8 cellular contexts compared by ENCODE assay signal in genomic region chr19:12611361-12611699, GRCh38. TPM values are rescaled to one million over a fixed set of nuclear protein-coding genes. Genes with fewer than 3 reads are reported as not detected.
DNase-seq lines count a peak whose midpoint lies in the region; ATAC-seq and TF ChIP-seq lines count a peak whose summit lies in the region.

No MANE protein-coding gene starts in this region.

- H3K79me2 ChIP-seq in fibroblast of lung (ENCODE audit: control insufficient read depth, insufficient read depth, low read length), result peaks cover 45% of the 10 kb centered on the region

- H3K27me3 ChIP-seq in fibroblast of lung (ENCODE audit: control insufficient read depth, insufficient read depth, low read length) (no peaks in the 10 kb centered on the region), muscle layer of colon (ENCODE audit: control insufficient read depth in 1 of 2, insufficient read depth in 2 of 2, low read length in 2 of 2) (no peaks in the 10 kb centered on the region), aorta (ENCODE audit: control insufficient read depth in 1 of 2, insufficient read depth in 2 of 2, low read length in 1 of 2) (no peaks in the 10 kb centered on the region)

- H4K20me1 ChIP-seq in fibroblast of lung (ENCODE audit: control insufficient read depth, extremely low read depth, insufficient read depth, low read length), result no peaks in the 10 kb centered on the region

- TF ChIP-seq CTCF in NB4 (IDR thresholded peaks at IDR 0.05; ENCODE audit: low read depth, low read length) (no peak), VCaP (conservative IDR thresholded peaks at IDR 0.05) (no peak), fibroblast of lung (conservative IDR thresholded peaks at IDR 0.05 in 1 of 2, IDR thresholded peaks at IDR 0.05 in 1 of 2; ENCODE audit: low read depth in 1 of 2, low read length in 2 of 2) (no peak)

- H3K9me3 ChIP-seq in fibroblast of lung (ENCODE audit: control insufficient read depth, insufficient read depth, low read depth, low read length) (no peaks in the 10 kb centered on the region), muscle layer of colon (ENCODE audit: low read length) (no peaks in the 10 kb centered on the region), aorta (ENCODE audit: control insufficient read depth, low read length) (no peaks in the 10 kb centered on the region)

- H3K9ac ChIP-seq in fibroblast of lung (ENCODE audit: insufficient read depth, low read length) (peak overlapping the region; percentile 95), muscle layer of colon (ENCODE audit: low read length) (peak overlapping the region; percentile 92)

- ATAC-seq in aorta (ENCODE audit: low FRiP score) (peak; percentile 91), GM18867 (IDR thresholded peaks at IDR 0.05; ENCODE audit: unreplicated experiment) (no peak), GM21390 (IDR thresholded peaks at IDR 0.05; ENCODE audit: unreplicated experiment) (no peak)

- H3K4me1 ChIP-seq in fibroblast of lung (ENCODE audit: control insufficient read depth, extremely low read depth, insufficient read depth, low read length), result no peaks in the 10 kb centered on the region
- peaks cover 18% of the 10 kb centered on the region for H3K4me1 ChIP-seq in muscle layer of colon (ENCODE audit: insufficient read depth, low read length)
- no peaks in the 10 kb centered on the region for H3K4me1 ChIP-seq in aorta (ENCODE audit: control insufficient read depth in 1 of 2, insufficient read depth in 2 of 2, low read length in 2 of 2)

- DNase-seq in EH (ENCODE audit: low read depth) (peak; percentile 80), NB4 (ENCODE audit: low read depth) (no peak), fibroblast of lung (ENCODE audit: low read depth in 2 of 2) (peak; percentile 73 to 77), aorta (peak; percentile 83 to 89)

- H3K27ac ChIP-seq in VCaP (peak overlapping the region; percentile 90), fibroblast of lung (ENCODE audit: insufficient read depth, low read length) (peak overlapping the region; percentile 97), muscle layer of colon (ENCODE audit: low read depth, low read length) (peak overlapping the region; percentile 94), aorta (ENCODE audit: low read depth in 1 of 2, low read length in 2 of 2) (peak overlapping the region; percentile 96 to 99)

- peak overlapping the region; percentile 88 for H2AFZ ChIP-seq in fibroblast of lung (ENCODE audit: low read length)

- H3K4me2 ChIP-seq in fibroblast of lung (ENCODE audit: extremely low read depth, insufficient read depth, low read length), result peak overlapping the region; percentile 84

- H3K4me3 ChIP-seq in NB4 (ENCODE audit: low read depth, low read length) (peak overlapping the region; percentile 99), fibroblast of lung (replicated peaks in 1 of 4; ENCODE audit: control extremely low read depth in 1 of 4, insufficient read depth in 1 of 4, low read depth in 3 of 4, low read length in 4 of 4) (peak overlapping the region; percentile 86 to 100 (median 95)), muscle layer of colon (ENCODE audit: low read depth in 1 of 2, low read length in 2 of 2) (peak overlapping the region; percentile 89 to 100), aorta (ENCODE audit: low read length in 2 of 2) (peak overlapping the region; percentile 78 to 92)

- TF ChIP-seq POLR2A in NB4 (IDR thresholded peaks at IDR 0.05; ENCODE audit: extremely low read depth, insufficient read length), result no peak

- peaks cover 7% of the 10 kb centered on the region for H3K36me3 ChIP-seq in fibroblast of lung (ENCODE audit: control insufficient read depth, insufficient read depth, low read length)
- peaks cover 14% of the 10 kb centered on the region for H3K36me3 ChIP-seq in muscle layer of colon (ENCODE audit: insufficient read depth, low read length)
- H3K36me3 ChIP-seq in aorta (ENCODE audit: control insufficient read depth in 1 of 2, insufficient read depth in 2 of 2, low read length in 1 of 2), result no peaks in the 10 kb centered on the region

- 0% methylated on average over 10 of the region's 10 CpGs for WGBS in aorta, 2 donors

- intact Hi-C loops in aorta (cut with DNase I), result no loop called here

RNA-seq across cellular contexts. Expression of gene ZNF791, which starts 0.6 kb away (rescaled TPM):
- total RNA-seq in fibroblast of lung (9.2 and 12.2 TPM in 2 replicates), aorta (10 to 100 TPM; 35.2 to 35.4 TPM)
- polyA plus RNA-seq in fibroblast of lung (9.4 and 11.4 TPM in 2 replicates), aorta (10 to 100 TPM in 1 of 2 donors, 1 to 10 TPM in 1; 2.9 to 12.1 TPM)
- polyA plus RNA-seq in fibroblast of lung (2012), result 9.2 and 9.5 TPM in 2 replicates
- polyA minus RNA-seq in fibroblast of lung (ENCODE audit: low replicate concordance), result 7.3 and 16.5 TPM in 2 replicates

RNA-seq across cellular contexts. Expression of gene ZNF490, which starts 0.7 kb away (rescaled TPM):
- total RNA-seq in fibroblast of lung (8.0 and 16.8 TPM in 2 replicates), aorta (1 to 10 TPM; 7.0 to 8.6 TPM)
- polyA plus RNA-seq in fibroblast of lung (3.9 and 4.1 TPM in 2 replicates), aorta (under 1 TPM in 1 of 2 donors, not detected in 1; 0.56 TPM)
- 1.7 and 2.1 TPM in 2 replicates for polyA plus RNA-seq in fibroblast of lung (2012)
- polyA minus RNA-seq in fibroblast of lung (ENCODE audit: low replicate concordance), result 3.8 and 19.7 TPM in 2 replicates

RNA-seq across cellular contexts. Expression of gene MAN2B1, which starts 55.2 kb away (rescaled TPM):
- total RNA-seq in fibroblast of lung (33.1 and 36.0 TPM in 2 replicates), aorta (100 to 1,000 TPM in 1 of 2 donors, 10 to 100 TPM in 1; 74.8 to 111 TPM)
- polyA plus RNA-seq in fibroblast of lung (28.3 and 30.7 TPM in 2 replicates), aorta (10 to 100 TPM; 54.6 to 88.7 TPM)
- 31.8 and 38.8 TPM in 2 replicates for polyA plus RNA-seq in fibroblast of lung (2012)
- 21.2 and 23.2 TPM in 2 replicates for polyA minus RNA-seq in fibroblast of lung (ENCODE audit: low replicate concordance)

RNA-seq across cellular contexts. Expression of gene WDR83, which starts 55.3 kb away (rescaled TPM):
- total RNA-seq in fibroblast of lung, result 8.7 and 11.7 TPM in 2 replicates
- 4.1 and 5.1 TPM in 2 replicates for polyA plus RNA-seq in fibroblast of lung
- 8.5 and 10.4 TPM in 2 replicates for polyA plus RNA-seq in fibroblast of lung (2012)
- 4.8 and 6.3 TPM in 2 replicates for polyA minus RNA-seq in fibroblast of lung (ENCODE audit: low replicate concordance)
- 10 to 100 TPM in 1 of 2 donors, 1 to 10 TPM in 1; 7.1 to 11.8 TPM for total RNA-seq in aorta
- 10 to 100 TPM in 1 of 2 donors, 1 to 10 TPM in 1; 9.4 to 20.9 TPM for polyA plus RNA-seq in aorta
